14 cellular contexts compared by ENCODE assay signal in genomic region chr2:127413782-127414743, GRCh38. TPM values are rescaled to one million over a fixed set of nuclear protein-coding genes. Genes with fewer than 3 reads are reported as not detected.
DNase-seq lines count a peak whose midpoint lies in the region; ATAC-seq and TF ChIP-seq lines count a peak whose summit lies in the region.
"Had no signal": no experiment of that assay in that cellular context is flagged by ENCODE, and none has a peak within 500 bp of the region (broad histone marks: within the 10 kb centered on the region; RNA-seq: fewer than 3 reads in every experiment).

No MANE protein-coding gene starts in this region.

- ATAC-seq in CD4-positive, alpha-beta T cell (ENCODE audit: poor library complexity) = no peak
- no peak for ATAC-seq in GM18519 (IDR thresholded peaks at IDR 0.05; ENCODE audit: low FRiP score, unreplicated experiment)
- ATAC-seq: WTC11 had no signal

- H3K27me3 ChIP-seq in CD4-positive, alpha-beta T cell (ENCODE audit: control insufficient read depth, insufficient read depth, low read length) = no peaks in the 10 kb centered on the region

- H3K27me3 Mint-ChIP-seq in CD4-positive, alpha-beta T cell = no peaks in the 10 kb centered on the region

- peaks cover 28% of the 10 kb centered on the region for H3K4me1 Mint-ChIP-seq in CD4-positive, alpha-beta T cell (ENCODE audit: low read depth)

- H3K9me3 Mint-ChIP-seq in CD4-positive, alpha-beta T cell = peaks cover 3% of the 10 kb centered on the region

- H3K27ac ChIP-seq in CD4-positive, alpha-beta T cell (ENCODE audit: low read depth, low read length) = no peak overlapping the region

- POLR2A ChIA-PET in CD4-positive, alpha-beta T cell (lab: Charles Lee) = interaction anchor here (3.3 kb wide), 1 partner anchor 25 kb away, joined by 20 read pairs; the partner anchor contains the start of gene MAP3K2

- H3K36me3 Mint-ChIP-seq in CD4-positive, alpha-beta T cell (ENCODE audit: low read depth) = no peaks in the 10 kb centered on the region

- no peaks in the 10 kb centered on the region for H3K9me3 ChIP-seq in CD4-positive, alpha-beta T cell (ENCODE audit: control insufficient read depth, low read length)

- TF ChIP-seq CTCF in CD4-positive, alpha-beta T cell (IDR thresholded peaks at IDR 0.05) = no peak

- no peak for DNase-seq in CD4-positive, alpha-beta T cell
- DNase-seq in NCI-H460 (ENCODE audit: extremely low read depth, low read depth) (peak; percentile 58), dermis blood vessel endothelial cell (peak; percentile 38), non-pigmented ciliary epithelial cell (ENCODE audit: low read depth) (peak; percentile 20), NCI-H774 (lab: John Stamatoyannopoulos, UW) (no peak), NCI-H146 treated with DMSO at 0.1 percent for 48 hours (lab: John Stamatoyannopoulos, UW; ENCODE audit: unreplicated experiment) (no peak), SIG-M5 (lab: John Stamatoyannopoulos, UW) (no peak)
- DNase-seq: effector CD4-positive, alpha-beta T cell; GDM1; NCI-H1436; occipital lobe had no signal

- H3K27ac Mint-ChIP-seq in CD4-positive, alpha-beta T cell = no peak overlapping the region
- H3K27ac Mint-ChIP-seq: activated T-helper 2 cell treated with anti-CD3 and anti-CD28 coated beads, Interferon-gamma antibody, Interleukin-2, Interleukin-4, amounts not matched to agents 10 μg/mL and 5 μg/mL and 100 μg/mL, durations not matched to agents 14 hours and 24 hours and 36 hours; WTC11 had no signal

- intact Hi-C loops in CD4-positive, alpha-beta T cell (cut with DNase I, micrococcal nuclease) = loop anchor here (2.0 to 10.0 kb wide), 3 partner anchors 25 to 329 kb away; no protein-coding TSS in a partner anchor

- peak overlapping the region; percentile 43 for H3K4me3 Mint-ChIP-seq in CD4-positive, alpha-beta T cell
- H3K4me3 Mint-ChIP-seq: WTC11 had no signal

- CTCF ChIA-PET in CD4-positive, alpha-beta T cell (lab: Charles Lee) = interaction anchor here (0.9 kb wide), 1 partner anchor 29 kb away, joined by 3 read pairs; no protein-coding TSS in a partner anchor

RNA-seq across cellular contexts. Expression of gene PROC, which starts 4.2 kb away (rescaled TPM):
- total RNA-seq in CD4-positive, alpha-beta T cell = under 1 TPM in 1 of 2 experiments, not detected in 1; 0.28 TPM
- total RNA-seq in NCI-H460 (2014; rRNA removed; shearing (Covaris generic)) = 0.15 TPM in 1 of 2 replicates, not detected in the other
- polyA plus RNA-seq in NCI-H460 (2014; cell fraction: nucleus; rRNA removed) = 0.40 and 0.91 TPM in 2 replicates
- 0.17 TPM in 1 of 2 replicates, not detected in the other for total RNA-seq in dermis blood vessel endothelial cell
- total RNA-seq: activated T-helper 2 cell treated with anti-CD3 and anti-CD28 coated beads, Interferon-gamma antibody, Interleukin-2, Interleukin-4, amounts not matched to agents 10 μg/mL and 5 μg/mL and 100 μg/mL, durations not matched to agents 14 hours and 24 hours and 36 hours; occipital lobe had no signal

RNA-seq across cellular contexts. Expression of gene MAP3K2, which starts 26.3 kb away (rescaled TPM):
- total RNA-seq in CD4-positive, alpha-beta T cell = 100 to 1,000 TPM; 103 to 105 TPM
- total RNA-seq in NCI-H460 (2014; rRNA removed; shearing (Covaris generic)) = 39.9 and 41.7 TPM in 2 replicates
- 10.3 and 24.4 TPM in 2 replicates for polyA plus RNA-seq in NCI-H460 (2014; cell fraction: nucleus; rRNA removed)
- total RNA-seq in dermis blood vessel endothelial cell = 27.2 and 28.4 TPM in 2 replicates

Comparison
In these comparisons a context has a peak if more than half of its experiments do, and no peak if none do; other contexts are left out.
1. DNase-seq: peak in NCI-H460 (single experiment), dermis blood vessel endothelial cell (single experiment) and non-pigmented ciliary epithelial cell (single experiment); none in CD4-positive, alpha-beta T cell (0 of 10), NCI-H774 (single experiment), NCI-H146 treated with DMSO at 0.1 percent for 48 hours (single experiment) and SIG-M5 (single experiment).